In the genomic region with DNA sequence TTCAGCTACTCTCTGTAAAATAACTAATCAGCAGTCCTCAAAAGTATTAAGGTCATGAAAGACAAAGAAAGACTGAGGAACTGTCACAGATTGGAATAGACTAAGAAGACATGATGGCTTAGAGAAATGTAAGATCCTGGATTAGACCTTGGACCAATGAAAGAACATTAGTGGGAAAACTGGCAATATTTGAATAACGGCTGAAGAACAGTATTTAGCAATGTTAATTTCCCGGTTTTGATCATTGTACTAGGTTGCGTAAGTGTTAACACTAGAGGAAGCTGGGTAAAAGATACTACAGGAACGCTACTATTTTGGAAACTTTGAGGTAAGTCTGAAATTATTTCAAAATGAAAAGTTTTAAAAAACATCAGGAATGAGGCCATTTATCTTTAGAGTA, we compare ENCODE assay signal across 16 cellular contexts.
"Had no signal": no experiment of that assay in that cellular context is flagged by ENCODE, and none has a peak within 500 bp of the region (broad histone marks: within the 10 kb centered on the region; RNA-seq: fewer than 3 reads in every experiment).

No MANE protein-coding gene starts in this region.

- H3K9me3 Mint-ChIP-seq: effector memory CD8-positive, alpha-beta T cell had no signal

- H3K27me3 Mint-ChIP-seq: activated CD4-positive, alpha-beta memory T cell treated with anti-CD3 and anti-CD28 coated beads, Interleukin-2, amount 10 ng/mL, durations not matched to agents 7 days and 5 days; activated CD8-positive, alpha-beta memory T cell treated with anti-CD3 and anti-CD28 coated beads, Interleukin-2, amount 10 ng/mL, durations not matched to agents 7 days and 5 days; activated naive CD8-positive, alpha-beta T cell; effector memory CD8-positive, alpha-beta T cell; progenitor cell of endocrine pancreas had no signal

- H3K4me3 ChIP-seq: body of pancreas, lung, skin epidermis, stomach had no signal

- H3K9me3 ChIP-seq: body of pancreas, stomach had no signal

- H3K4me1 ChIP-seq: stomach had no signal

- ATAC-seq: activated CD8-positive, alpha-beta memory T cell treated with anti-CD3 and anti-CD28 coated beads, Interleukin-2, amount 10 ng/mL, durations not matched to agents 7 days and 5 days; body of pancreas; right cardiac atrium had no signal

- H3K4me1 Mint-ChIP-seq: activated CD4-positive, alpha-beta memory T cell treated with anti-CD3 and anti-CD28 coated beads, Interleukin-2, amount 10 ng/mL, durations not matched to agents 7 days and 5 days; activated CD8-positive, alpha-beta memory T cell treated with anti-CD3 and anti-CD28 coated beads, Interleukin-2, amount 10 ng/mL, durations not matched to agents 7 days and 5 days; nephron progenitor cell had no signal

- H3K4me3 Mint-ChIP-seq: activated CD4-positive, alpha-beta memory T cell treated with anti-CD3 and anti-CD28 coated beads, Interleukin-2, amount 10 ng/mL, durations not matched to agents 7 days and 5 days; activated CD8-positive, alpha-beta memory T cell treated with anti-CD3 and anti-CD28 coated beads, Interleukin-2, amount 10 ng/mL, durations not matched to agents 7 days and 5 days; activated naive CD8-positive, alpha-beta T cell; effector memory CD8-positive, alpha-beta T cell; nephron progenitor cell had no signal

- DNase-seq: activated CD4-positive, alpha-beta memory T cell treated with anti-CD3 and anti-CD28 coated beads, Interleukin-2, amount 10 ng/mL, durations not matched to agents 7 days and 5 days; activated CD8-positive, alpha-beta memory T cell treated with anti-CD3 and anti-CD28 coated beads, Interleukin-2, amount 10 ng/mL, durations not matched to agents 7 days and 5 days; body of pancreas; effector memory CD8-positive, alpha-beta T cell; foreskin fibroblast; midbrain; nephron progenitor cell; right cardiac atrium; stimulated activated CD4-positive, alpha-beta T cell treated with anti-CD3 and anti-CD28 coated beads, Interleukin-2, amount 100 ng/mL, for 48 hours; stomach; SW 1271; trophoblast cell had no signal

- H3K27me3 ChIP-seq: body of pancreas, stomach had no signal

- H3K27ac ChIP-seq: body of pancreas, skin epidermis, stomach had no signal

- H3K36me3 ChIP-seq: stomach had no signal

- H3K27ac Mint-ChIP-seq: activated CD4-positive, alpha-beta memory T cell treated with anti-CD3 and anti-CD28 coated beads, Interleukin-2, amount 10 ng/mL, durations not matched to agents 7 days and 5 days; activated CD8-positive, alpha-beta memory T cell treated with anti-CD3 and anti-CD28 coated beads, Interleukin-2, amount 10 ng/mL, durations not matched to agents 7 days and 5 days; effector memory CD8-positive, alpha-beta T cell; nephron progenitor cell; progenitor cell of endocrine pancreas had no signal
